11 cellular contexts compared by ENCODE assay signal in genomic region chr2:239953418-239954061, GRCh38.
A peak's percentile ranks its signal among the peaks of the same experiment; 100 is the strongest.
DNase-seq lines count a peak whose midpoint lies in the region; ATAC-seq and TF ChIP-seq lines count a peak whose summit lies in the region.
"Had no signal": no experiment of that assay in that cellular context is flagged by ENCODE, and none has a peak within 500 bp of the region (broad histone marks: within the 10 kb centered on the region; RNA-seq: fewer than 3 reads in every experiment).

No MANE protein-coding gene starts in this region.

- peak; percentile 77 for ATAC-seq in gastroesophageal sphincter
- ATAC-seq in GM18861 (IDR thresholded peaks at IDR 0.05; ENCODE audit: unreplicated experiment): no peak

- peaks cover 16% of the 10 kb centered on the region for H3K4me1 Mint-ChIP-seq in nephron progenitor cell
- peaks cover 12% of the 10 kb centered on the region for H3K4me1 Mint-ChIP-seq in neural progenitor cell

- no peak overlapping the region for H3K9ac ChIP-seq in neural progenitor cell

- H2AFZ ChIP-seq in neural progenitor cell (replicated peaks): no peak overlapping the region

- H3K27ac Mint-ChIP-seq in nephron progenitor cell (peak overlapping the region; percentile 64), neural progenitor cell (no peak overlapping the region)

- peak overlapping the region in 1 of 5 donors; percentile 42 for H3K27ac ChIP-seq in adrenal gland
- H3K27ac ChIP-seq in gastroesophageal sphincter: peak overlapping the region; percentile 59 to 91 (median 88)
- H3K27ac ChIP-seq in neural progenitor cell: no peak overlapping the region

- H3K9me3 Mint-ChIP-seq in nephron progenitor cell (no peaks in the 10 kb centered on the region), neural progenitor cell (no peaks in the 10 kb centered on the region)

- no peaks in the 10 kb centered on the region for H3K9me3 ChIP-seq in adrenal gland (replicated peaks in 1 of 3)
- no peaks in the 10 kb centered on the region for H3K9me3 ChIP-seq in gastroesophageal sphincter
- no peaks in the 10 kb centered on the region for H3K9me3 ChIP-seq in neural progenitor cell (ENCODE audit: low read depth)

- H3F3A ChIP-seq in neural progenitor cell (ENCODE audit: low read depth): peaks cover 5% of the 10 kb centered on the region

- peaks cover 19% of the 10 kb centered on the region for H3K36me3 Mint-ChIP-seq in nephron progenitor cell (ENCODE audit: low read depth)
- H3K36me3 Mint-ChIP-seq in neural progenitor cell: peaks cover 4% of the 10 kb centered on the region

- H4K20me1 ChIP-seq in neural progenitor cell (ENCODE audit: low read depth): peaks cover 6% of the 10 kb centered on the region

- no peak for TF ChIP-seq CTCF in adrenal gland (IDR thresholded peaks at IDR 0.05)
- TF ChIP-seq CTCF in gastroesophageal sphincter (IDR thresholded peaks at IDR 0.05): peak in 1 of 4 experiments; percentile 7
- no peak for TF ChIP-seq CTCF in nephron progenitor cell (IDR thresholded peaks at IDR 0.05)
- TF ChIP-seq CTCF in neural progenitor cell (IDR thresholded peaks at IDR 0.05): no peak

- H3K79me2 ChIP-seq in neural progenitor cell (ENCODE audit: low read depth): no peaks in the 10 kb centered on the region

- H3K36me3 ChIP-seq in adrenal gland (replicated peaks in 1 of 2) (no peaks in the 10 kb centered on the region), gastroesophageal sphincter (peaks cover 0 to 25% of the 10 kb centered on the region in 2 donors), neural progenitor cell (no peaks in the 10 kb centered on the region)

- no peak overlapping the region for H3K4me2 ChIP-seq in neural progenitor cell

- H3K27me3 Mint-ChIP-seq in nephron progenitor cell (ENCODE audit: low read depth, poor library complexity) (peaks cover 5% of the 10 kb centered on the region), neural progenitor cell (ENCODE audit: insufficient read depth, low read depth) (peaks cover 13% of the 10 kb centered on the region)

- H3K4me3 ChIP-seq in adrenal gland (no peak overlapping the region), gastroesophageal sphincter (peak overlapping the region in 1 of 2 donors; percentile 8), neural progenitor cell (no peak overlapping the region)

- WGBS in adrenal gland, 4 donors: 23 to 31% (median 29%) methylated on average over 16 to 23 of the region's 23 CpGs
- WGBS in gastroesophageal sphincter (ENCODE audit: low coverage in 1 of 2), 2 donors: 40% methylated on average over 7 of the region's 23 CpGs; no CpG with 5 or more reads in 1 of the 2 donors

- no peak for TF ChIP-seq EP300 in gastroesophageal sphincter (IDR thresholded peaks at IDR 0.05)

- DNase-seq in adrenal gland (peak; percentile 40 to 78 (median 67)), nephron progenitor cell (no peak), ureter (ENCODE audit: low spot score) (peak; percentile 66), midbrain (lab: John Stamatoyannopoulos, UW) (no peak), NCI-H1048 (lab: John Stamatoyannopoulos, UW) (no peak), neural progenitor cell (ENCODE audit: low spot score) (no peak)
- DNase-seq: activated CD4-positive, CD25-positive, alpha-beta regulatory T cell treated with anti-CD3 and anti-CD28 coated beads, Interleukin-2, amount 50 U/mL, for 72 hours; glutamatergic neuron; NCI-H524 had no signal

- H3K4me1 ChIP-seq in adrenal gland (replicated peaks in 1 of 2) (peaks cover 6 to 11% of the 10 kb centered on the region in 2 donors), gastroesophageal sphincter (peaks cover 0 to 59% (median 22%) of the 10 kb centered on the region in 3 donors), neural progenitor cell (no peaks in the 10 kb centered on the region)

- no peak for TF ChIP-seq POLR2A in adrenal gland (IDR thresholded peaks at IDR 0.05)
- no peak for TF ChIP-seq POLR2A in gastroesophageal sphincter (IDR thresholded peaks at IDR 0.05)

- H3K27me3 ChIP-seq in adrenal gland: no peaks in the 10 kb centered on the region
- no peaks in the 10 kb centered on the region for H3K27me3 ChIP-seq in gastroesophageal sphincter
- no peaks in the 10 kb centered on the region for H3K27me3 ChIP-seq in neural progenitor cell

- H3K4me3 Mint-ChIP-seq in nephron progenitor cell: no peak overlapping the region
- H3K4me3 Mint-ChIP-seq in neural progenitor cell: no peak overlapping the region

- intact Hi-C loops in adrenal gland (cut with DNase I): no loop called here

Comparison
In these comparisons a context has a peak if more than half of its experiments do, and no peak if none do; other contexts are left out.
1. DNase-seq: peak in adrenal gland (7 of 7) and ureter (single experiment); none in nephron progenitor cell (single experiment), midbrain (single experiment), NCI-H1048 (single experiment) and neural progenitor cell (single experiment).